ENCODE assay signal across 21 cellular contexts in the genomic region with DNA sequence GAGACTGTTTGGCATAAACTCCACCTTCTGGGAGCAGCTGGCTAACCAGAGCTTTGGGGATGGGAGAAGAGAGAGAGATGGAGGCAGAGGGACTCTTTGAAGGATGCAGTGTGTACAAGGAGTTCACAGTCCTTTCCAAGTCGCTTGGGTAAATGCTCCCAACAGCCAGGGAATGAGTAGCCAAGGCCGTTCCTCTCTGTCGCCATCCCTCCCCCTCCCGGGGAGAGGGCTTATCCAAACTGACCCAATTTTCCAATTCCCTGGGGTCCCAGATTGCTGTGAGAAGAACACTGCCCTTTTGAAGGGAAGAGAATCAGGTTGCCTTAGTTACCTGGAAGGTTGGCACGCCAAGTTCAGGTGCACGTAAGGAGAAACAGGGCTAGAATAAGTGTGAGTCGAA.
"Had no signal": no experiment of that assay in that cellular context is flagged by ENCODE, and none has a peak within 500 bp of the region (broad histone marks: within the 10 kb centered on the region; RNA-seq: fewer than 3 reads in every experiment).

No MANE protein-coding gene starts in this region.

- H3K9me3 ChIP-seq: adrenal gland, mucosa of descending colon, transverse colon had no signal

- DNase-seq: activated CD4-positive, alpha-beta T cell treated with anti-CD3 and anti-CD28 coated beads for 1 hour; activated CD4-positive, alpha-beta T cell treated with anti-CD3 and anti-CD28 coated beads, Interleukin-2, amount 50 U/mL, for 48 hours; activated CD8-positive, alpha-beta memory T cell treated with anti-CD3 and anti-CD28 coated beads, Interleukin-2, amount 10 ng/mL, durations not matched to agents 7 days and 5 days; activated T-cell treated with anti-CD3 and anti-CD28 coated beads, Interleukin-2, amount 50 U/mL, for 1 hour; adrenal gland; central memory CD4-positive, alpha-beta T cell; cortex of kidney; effector CD4-positive, alpha-beta T cell; foreskin fibroblast; mammary epithelial cell; mucosa of descending colon; naive thymus-derived CD4-positive, alpha-beta T cell; posterior cingulate gyrus; right cardiac atrium; small intestine; stimulated activated CD4-positive, alpha-beta T cell treated with anti-CD3 and anti-CD28 coated beads, Interleukin-4, amount 100 ng/mL, for 4 hours; stimulated activated CD8-positive, alpha-beta memory T cell treated with anti-CD3 and anti-CD28 coated beads, Interleukin-4, amount 100 ng/mL, for 48 hours; stimulated activated naive CD8-positive, alpha-beta T cell treated with anti-CD3 and anti-CD28 coated beads, Interleukin-15, Interleukin-2, amounts not matched to agents 100 U/mL and 50 U/mL, for 24 hours; T-helper 1 cell; transverse colon had no signal

- H3K4me1 Mint-ChIP-seq: activated CD8-positive, alpha-beta memory T cell treated with anti-CD3 and anti-CD28 coated beads, Interleukin-2, amount 10 ng/mL, durations not matched to agents 7 days and 5 days; activated naive CD4-positive, alpha-beta T cell treated with anti-CD3 and anti-CD28 coated beads, Interleukin-2, amount 50 U/mL, for 24 hours had no signal

- H3K9me3 Mint-ChIP-seq: activated naive CD4-positive, alpha-beta T cell treated with anti-CD3 and anti-CD28 coated beads, Interleukin-2, amount 50 U/mL, for 24 hours had no signal

- H3K4me3 ChIP-seq: adrenal gland, mucosa of descending colon, transverse colon had no signal

- H3K4me1 ChIP-seq: adrenal gland had no signal

- H3K27me3 Mint-ChIP-seq: activated naive CD4-positive, alpha-beta T cell treated with anti-CD3 and anti-CD28 coated beads, Interleukin-2, amount 50 U/mL, for 24 hours had no signal

- ATAC-seq: activated CD8-positive, alpha-beta memory T cell treated with anti-CD3 and anti-CD28 coated beads, Interleukin-2, amount 10 ng/mL, durations not matched to agents 7 days and 5 days; mucosa of descending colon; naive thymus-derived CD4-positive, alpha-beta T cell; right cardiac atrium; stimulated activated naive CD8-positive, alpha-beta T cell treated with anti-CD3 and anti-CD28 coated beads, Interleukin-15, Interleukin-2, amounts not matched to agents 100 U/mL and 50 U/mL, for 24 hours had no signal

- H3K4me3 Mint-ChIP-seq: activated CD8-positive, alpha-beta memory T cell treated with anti-CD3 and anti-CD28 coated beads, Interleukin-2, amount 10 ng/mL, durations not matched to agents 7 days and 5 days; activated naive CD4-positive, alpha-beta T cell treated with anti-CD3 and anti-CD28 coated beads, Interleukin-2, amount 50 U/mL, for 24 hours; naive thymus-derived CD4-positive, alpha-beta T cell had no signal

- H3K27me3 ChIP-seq: adrenal gland, transverse colon had no signal

- H3K27ac Mint-ChIP-seq: activated CD8-positive, alpha-beta memory T cell treated with anti-CD3 and anti-CD28 coated beads, Interleukin-2, amount 10 ng/mL, durations not matched to agents 7 days and 5 days; activated naive CD4-positive, alpha-beta T cell treated with anti-CD3 and anti-CD28 coated beads, Interleukin-2, amount 50 U/mL, for 24 hours; naive thymus-derived CD4-positive, alpha-beta T cell had no signal

- H3K36me3 ChIP-seq: adrenal gland, transverse colon had no signal

- H3K27ac ChIP-seq: adrenal gland, transverse colon had no signal

- H3K36me3 Mint-ChIP-seq: activated CD8-positive, alpha-beta memory T cell treated with anti-CD3 and anti-CD28 coated beads, Interleukin-2, amount 10 ng/mL, durations not matched to agents 7 days and 5 days; activated naive CD4-positive, alpha-beta T cell treated with anti-CD3 and anti-CD28 coated beads, Interleukin-2, amount 50 U/mL, for 24 hours; naive thymus-derived CD4-positive, alpha-beta T cell had no signal
